Comparison of ENCODE assay signal across 16 cellular contexts in the genomic region with DNA sequence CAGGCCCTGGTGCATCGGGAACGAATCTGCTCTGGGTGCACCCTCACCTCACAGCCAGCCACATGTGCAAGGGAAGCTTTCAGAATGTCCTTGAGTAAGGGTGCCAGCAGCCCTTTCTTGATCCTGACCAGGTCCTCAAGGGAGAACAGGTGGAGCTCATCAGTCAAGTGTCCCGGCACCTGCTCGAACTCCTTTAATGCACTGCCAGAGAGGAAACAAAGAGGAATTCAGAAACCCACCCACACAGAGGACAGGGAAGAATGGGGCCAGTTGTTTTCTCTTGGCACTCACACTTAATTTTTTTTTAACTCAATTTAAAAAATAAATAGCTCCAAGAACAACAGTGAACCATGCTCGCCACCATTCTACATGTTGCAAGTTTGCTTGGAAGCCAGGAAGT. TPM values are rescaled to one million over a fixed set of nuclear protein-coding genes. Genes with fewer than 3 reads are reported as not detected.
DNase-seq lines count a peak whose midpoint lies in the region; ATAC-seq and TF ChIP-seq lines count a peak whose summit lies in the region.
"Had no signal": no experiment of that assay in that cellular context is flagged by ENCODE, and none has a peak within 500 bp of the region (broad histone marks: within the 10 kb centered on the region; RNA-seq: fewer than 3 reads in every experiment).

No MANE protein-coding gene starts in this region.

- intact Hi-C loops in esophagus muscularis mucosa (cut with DNase I), result no loop called here

- DNase-seq in NCI-H1105 treated with DMSO at 0.1 percent for 48 hours (lab: John Stamatoyannopoulos, UW), result peak; percentile 0
- no peak for DNase-seq in NCI-H1105 (lab: John Stamatoyannopoulos, UW)
- peak; percentile 50 for DNase-seq in DMS79 (lab: John Stamatoyannopoulos, UW)
- peak; percentile 87 to 95 for DNase-seq in SJCRH30
- no peak for DNase-seq in WERI-Rb-1
- DNase-seq in esophagus muscularis mucosa (ENCODE audit: extremely low spot score), result no peak
- DNase-seq: C1 segment of cervical spinal cord, Kasumi-1, NCI-H2171 treated with DMSO at 0.1 percent for 48 hours, NCI-H526 had no signal

- H3K36me3 ChIP-seq in SJCRH30 (no peaks in the 10 kb centered on the region), WERI-Rb-1 (no peaks in the 10 kb centered on the region), esophagus muscularis mucosa (no peaks in the 10 kb centered on the region)
- H3K36me3 ChIP-seq: HAP-1 had no signal

- H3K27me3 ChIP-seq in SJCRH30, result no peaks in the 10 kb centered on the region
- no peaks in the 10 kb centered on the region for H3K27me3 ChIP-seq in WERI-Rb-1 (ENCODE audit: insufficient read depth, low read depth, severe bottlenecking)
- no peaks in the 10 kb centered on the region for H3K27me3 ChIP-seq in esophagus muscularis mucosa

- TF ChIP-seq POLR2A in esophagus muscularis mucosa (IDR thresholded peaks at IDR 0.05; ENCODE audit: low read depth), result no peak

- H3K9me3 ChIP-seq in SJCRH30 (replicated peaks) (no peaks in the 10 kb centered on the region), WERI-Rb-1 (ENCODE audit: severe bottlenecking) (no peaks in the 10 kb centered on the region), esophagus muscularis mucosa (no peaks in the 10 kb centered on the region)
- H3K9me3 ChIP-seq: HAP-1 had no signal

- no peaks in the 10 kb centered on the region for H3K36me3 Mint-ChIP-seq in nephron (ENCODE audit: low read depth)

- peaks cover 46% of the 10 kb centered on the region for H3K4me1 Mint-ChIP-seq in nephron

- peak overlapping the region in 1 of 3 experiments; percentile 34 for H3K4me3 Mint-ChIP-seq in nephron

- no peak for TF ChIP-seq EP300 in esophagus muscularis mucosa (IDR thresholded peaks at IDR 0.05)

- no peak for ATAC-seq in HG03342 (IDR thresholded peaks at IDR 0.05; ENCODE audit: unreplicated experiment)

- H3K27me3 Mint-ChIP-seq in nephron (ENCODE audit: low read depth), result peaks cover 14% of the 10 kb centered on the region

- H3K27ac ChIP-seq in SJCRH30 (peak overlapping the region; percentile 60), WERI-Rb-1 (no peak overlapping the region), esophagus muscularis mucosa (replicated peaks in 1 of 4) (no peak overlapping the region)
- H3K27ac ChIP-seq: 22Rv1, RWPE1, SK-N-MC had no signal

- peaks cover 25% of the 10 kb centered on the region for H3K4me1 ChIP-seq in SJCRH30
- H3K4me1 ChIP-seq in esophagus muscularis mucosa, result no peaks in the 10 kb centered on the region
- H3K4me1 ChIP-seq: HAP-1 had no signal

- no peak overlapping the region for H3K4me3 ChIP-seq in SJCRH30
- H3K4me3 ChIP-seq in WERI-Rb-1 (ENCODE audit: low read depth, low read length), result no peak overlapping the region
- no peak overlapping the region for H3K4me3 ChIP-seq in esophagus muscularis mucosa
- H3K4me3 ChIP-seq: HAP-1, SK-N-MC had no signal

- TF ChIP-seq CTCF in nephron (IDR thresholded peaks at IDR 0.05; ENCODE audit: unreplicated experiment in 3 of 3), result no peak
- no peak for TF ChIP-seq CTCF in WERI-Rb-1 (IDR thresholded peaks at IDR 0.05; ENCODE audit: low read depth, low read length)
- no peak for TF ChIP-seq CTCF in esophagus muscularis mucosa (IDR thresholded peaks at IDR 0.05)

- WGBS in esophagus muscularis mucosa, result 57% methylated on average over 5 of the region's 5 CpGs

- no peaks in the 10 kb centered on the region for H3K9me3 Mint-ChIP-seq in nephron

- H3K27ac Mint-ChIP-seq in nephron, result peak overlapping the region in 2 of 3 experiments; percentile 60 to 83

RNA-seq across cellular contexts. Expression of a gene that starts 41.7 kb away (rescaled TPM):
- 1.8 TPM in 2 replicates for total RNA-seq in SJCRH30 (2014; rRNA removed; shearing (Covaris generic))
- 1 to 10 TPM in 3 of 4 donors, under 1 TPM in 1; 0.86 to 3.6 (median 1.4) TPM for total RNA-seq in esophagus muscularis mucosa

Comparison
In these comparisons a context has a peak if more than half of its experiments do, and no peak if none do; other contexts are left out.
1. DNase-seq: peak in NCI-H1105 treated with DMSO at 0.1 percent for 48 hours (single experiment), DMS79 (single experiment) and SJCRH30 (2 of 2); none in NCI-H1105 (single experiment), WERI-Rb-1 (single experiment) and esophagus muscularis mucosa (single experiment).